8 cellular contexts compared by ENCODE assay signal in genomic region chr16:27515874-27516353, GRCh38. TPM values are rescaled to one million over a fixed set of nuclear protein-coding genes. Genes with fewer than 3 reads are reported as not detected.
DNase-seq lines count a peak whose midpoint lies in the region; ATAC-seq, FAIRE-seq and TF ChIP-seq lines count a peak whose summit lies in the region.

No MANE protein-coding gene starts in this region.

- peaks cover 7 to 9% of the 10 kb centered on the region in 2 donors for H3K36me3 ChIP-seq in kidney (ENCODE audit: control insufficient read depth in 1 of 2, insufficient read depth in 2 of 2, low read length in 2 of 2)

- TF ChIP-seq RAD21 in A549 (conservative IDR thresholded peaks at IDR 0.05 in 1 of 2, IDR thresholded peaks at IDR 0.05 in 1 of 2) = peak in 1 of 2 experiments; percentile 7; a peak in 1 of 5 replicates

- H3K4me2 ChIP-seq in A549 = no peak overlapping the region

- H3K27ac ChIP-seq in A549 (no peak overlapping the region), kidney (ENCODE audit: low read depth in 2 of 2, low read length in 2 of 2) (no peak overlapping the region), substantia nigra (ENCODE audit: low read depth, low read length, poor library complexity, severe bottlenecking) (peak overlapping the region; percentile 32)

- ATAC-seq in A549 = peak; percentile 91 to 96

- no peak for TF ChIP-seq POLR2A in A549 (IDR thresholded peaks at IDR 0.05; ENCODE audit: low read length)

- FAIRE-seq in A549 (lab: Jason Lieb, UNC) (no peak), kidney (lab: Jason Lieb, UNC) (no peak)

- H3K9me3 ChIP-seq in A549 = no peaks in the 10 kb centered on the region
- no peaks in the 10 kb centered on the region for H3K9me3 ChIP-seq in kidney (ENCODE audit: control insufficient read depth in 1 of 2, low read length in 2 of 2)

- in situ Hi-C loops in GM13976 (cut with MboI; ENCODE audit: low sequenced_read_pairs, unreplicated experiment) = no loop called here

- TF ChIP-seq CTCF in A549 (IDR thresholded peaks at IDR 0.05) (peak; percentile 35), GM13976 (IDR thresholded peaks at IDR 0.05; ENCODE audit: borderline replicate concordance, control extremely low read depth, extremely low read depth, insufficient read depth, missing control alignments) (peak; percentile 17), kidney (IDR thresholded peaks at IDR 0.05; ENCODE audit: borderline replicate concordance, extremely low read depth, insufficient read depth) (peak; percentile 43)

- H3K9ac ChIP-seq in kidney (ENCODE audit: low read length in 2 of 2) = no peak overlapping the region

- 87% methylated on average over 9 of the region's 9 CpGs for WGBS in A549 (ENCODE audit: missing lambda C conversion rate)

- DNase-seq in A549 (ENCODE audit: low read depth in 1 of 2, low spot score in 1 of 2) (peak; percentile 48 to 69), GM13976 (ENCODE audit: low spot score) (peak; percentile 67), NCI-H69 (lab: John Stamatoyannopoulos, UW) (peak; percentile 23), amniotic epithelial cell (ENCODE audit: low read depth) (peak; percentile 29), kidney (no peak), substantia nigra (lab: John Stamatoyannopoulos, UW) (peak in 15 of 49 donors; percentile 1 to 47 (median 15)), NCI-H1092 treated with DMSO at 0.1 percent for 48 hours (lab: John Stamatoyannopoulos, UW) (no peak), occipital lobe (lab: John Stamatoyannopoulos, UW) (no peak)

- POLR2A ChIA-PET in A549 (lab: Yijun Ruan, JAX) = interaction anchor here (0.9 kb wide), 1 partner anchor 34 kb away, joined by 3 read pairs; the partner anchor contains the start of genes GTF3C1 and KATNIP

- no peak for TF ChIP-seq EP300 in A549 (IDR thresholded peaks at IDR 0.05)

- CTCF ChIA-PET in A549 (lab: Yijun Ruan, JAX) = interaction anchor here (0.6 to 3.3 kb wide), 15 partner anchors 8 to 555 kb away, joined by 3 to 22 read pairs (median 4); no protein-coding TSS in a partner anchor

- H3K4me1 ChIP-seq in A549 = no peaks in the 10 kb centered on the region
- peaks cover 0 to 10% of the 10 kb centered on the region in 2 donors for H3K4me1 ChIP-seq in kidney (ENCODE audit: control insufficient read depth in 1 of 2, insufficient read depth in 1 of 2, low read depth in 1 of 2, low read length in 2 of 2)

- H3K4me3 ChIP-seq in A549 (no peak overlapping the region), kidney (ENCODE audit: low read length in 2 of 2) (no peak overlapping the region)

- intact Hi-C loops in kidney (cut with DNase I) = no loop called here

TF ChIP-seq in A549, 52 proteins besides CTCF, POLR2A, EP300 and RAD21:
- no peak for TF ChIP-seq CHD4 (IDR thresholded peaks at IDR 0.05; ENCODE audit: borderline replicate concordance)
- no peak for TF ChIP-seq ESRRA (IDR thresholded peaks at IDR 0.05; ENCODE audit: borderline replicate concordance, low read length)
TF ChIP-seq in A549: peak in this region for 0.

RNA-seq across cellular contexts. Expression of gene GTF3C1, which starts 33.8 kb away (rescaled TPM):
- polyA plus RNA-seq in A549 (2011; rRNA removed) (40.1 and 41.6 TPM in 2 replicates), A549 (2017; fragmentation: RNase III; extraction: RNeasy Plus Mini Kit Qiagen cat#74134 plus additional on column Dnase treatment) (47.8 to 54.2 TPM (median 51.8 TPM) in 3 replicates), kidney (ENCODE audit: insufficient read depth, low read depth, low replicate concordance) (81.7 TPM)
- polyA plus RNA-seq in A549 (2012; cell fraction: cytosol; rRNA removed) = 45.7 and 51.2 TPM in 2 replicates
- 252 and 263 TPM in 2 replicates for polyA plus RNA-seq in A549 (2012; cell fraction: nucleus; rRNA removed)
- polyA minus RNA-seq in A549 (2011; rRNA and poly(A)+ RNA removed) = 100 and 110 TPM in 2 replicates
- total RNA-seq in kidney (59.0 TPM), occipital lobe (66.0 TPM)

RNA-seq across cellular contexts. Expression of gene KATNIP, which starts 34.0 kb away (rescaled TPM):
- polyA plus RNA-seq in A549 (2011; rRNA removed) (27.1 and 27.9 TPM in 2 replicates), A549 (2017; fragmentation: RNase III; extraction: RNeasy Plus Mini Kit Qiagen cat#74134 plus additional on column Dnase treatment) (12.8 to 13.5 TPM (median 13.4 TPM) in 3 replicates), kidney (ENCODE audit: insufficient read depth, low read depth, low replicate concordance) (4.0 TPM)
- polyA plus RNA-seq in A549 (2012; cell fraction: cytosol; rRNA removed) = 17.1 and 18.5 TPM in 2 replicates
- 77.9 and 87.4 TPM in 2 replicates for polyA plus RNA-seq in A549 (2012; cell fraction: nucleus; rRNA removed)
- polyA minus RNA-seq in A549 (2011; rRNA and poly(A)+ RNA removed) = 31.7 and 45.8 TPM in 2 replicates
- total RNA-seq in kidney (40.2 TPM), occipital lobe (18.7 TPM)

Comparison
In these comparisons a context has a peak if more than half of its experiments do, and no peak if none do; other contexts are left out.
1. DNase-seq: peak in A549 (2 of 2), GM13976 (single experiment), NCI-H69 (single experiment) and amniotic epithelial cell (single experiment); none in kidney (single experiment), NCI-H1092 treated with DMSO at 0.1 percent for 48 hours (single experiment) and occipital lobe (single experiment).
2. Peak in every context shown above with its lines, with median percentiles within 50 percentile points of each other: CTCF ChIP-seq.